In genomic region chrX:51395807-51396728, GRCh38 we compare ENCODE assay signal across 8 cellular contexts.
A peak's percentile ranks its signal among the peaks of the same experiment; 100 is the strongest.
DNase-seq lines count a peak whose midpoint lies in the region; ATAC-seq, FAIRE-seq and TF ChIP-seq lines count a peak whose summit lies in the region.

No MANE protein-coding gene starts in this region.

- H3K9me3 Mint-ChIP-seq in T-helper 2 cell treated with Interferon-gamma antibody and Interleukin-4, amounts not matched to agents 5 μg/mL and 100 μg/mL, for 36 hours, result peaks cover 10% of the 10 kb centered on the region

- H3K79me2 ChIP-seq in mammary epithelial cell (ENCODE audit: insufficient read depth, low read length), result no peaks in the 10 kb centered on the region

- H3K4me3 Mint-ChIP-seq in T-helper 2 cell treated with Interferon-gamma antibody and Interleukin-4, amounts not matched to agents 5 μg/mL and 100 μg/mL, for 36 hours, result peak overlapping the region; percentile 86

- peaks cover 2% of the 10 kb centered on the region for H4K20me1 ChIP-seq in mammary epithelial cell (ENCODE audit: insufficient read depth, low read length)

- TF ChIP-seq CTCF in mammary epithelial cell (conservative IDR thresholded peaks at IDR 0.05 in 1 of 2, IDR thresholded peaks at IDR 0.05 in 1 of 2; ENCODE audit: extremely low read depth in 1 of 2, insufficient read depth in 1 of 2, low read depth in 1 of 2, low read length in 2 of 2) (no peak), lung (IDR thresholded peaks at IDR 0.05; ENCODE audit: control extremely low read depth, extremely low read depth) (no peak)

- H3K27ac ChIP-seq in mammary epithelial cell (ENCODE audit: insufficient read depth, low read depth, low read length) (no peak overlapping the region), lung (ENCODE audit: low read depth in 1 of 2, low read length in 1 of 2) (peak overlapping the region in 1 of 2 donors; percentile 28)

- H3K27me3 Mint-ChIP-seq in T-helper 2 cell treated with Interferon-gamma antibody and Interleukin-4, amounts not matched to agents 5 μg/mL and 100 μg/mL, for 36 hours (ENCODE audit: low read depth), result no peaks in the 10 kb centered on the region

- dilution Hi-C loops in mammary epithelial cell (cut with HindIII; ENCODE audit: low sequenced_read_pairs), result no loop called here

- in situ Hi-C loops in mammary epithelial cell (cut with MboI; ENCODE audit: low sequenced_read_pairs in 2 of 2), result no loop called here

- H3K4me1 ChIP-seq in mammary epithelial cell (ENCODE audit: insufficient read depth, low read length) (peaks cover 5% of the 10 kb centered on the region), lung (ENCODE audit: control insufficient read depth in 2 of 2, insufficient read depth in 2 of 2, low read length in 2 of 2) (peaks cover 0 to 1% of the 10 kb centered on the region in 2 donors)

- peak overlapping the region; percentile 72 for H3K4me2 ChIP-seq in mammary epithelial cell (ENCODE audit: insufficient read depth, low read depth, low read length)

- intact Hi-C loops in mammary epithelial cell (cut with micrococcal nuclease), result no loop called here

- peaks cover 5% of the 10 kb centered on the region for H3K4me1 Mint-ChIP-seq in T-helper 2 cell treated with Interferon-gamma antibody and Interleukin-4, amounts not matched to agents 5 μg/mL and 100 μg/mL, for 36 hours (ENCODE audit: low read depth)

- BruUV-seq in mammary epithelial cell (replicated peaks; lab: Mats Ljungman, UMichigan), result no TSS peak

- DNase-seq in GM12891 (ENCODE audit: insufficient read length, low spot score) (no peak), mammary epithelial cell (no peak), lung (ENCODE audit: low spot score) (no peak), EL (no peak)
- DNase-seq in T-helper 2 cell treated with Interferon-gamma antibody and Interleukin-4, amounts not matched to agents 5 μg/mL and 100 μg/mL, for 36 hours (ENCODE audit: low spot score), result peak; percentile 36
- peak; percentile 10 to 21 for DNase-seq in stimulated activated CD8-positive, alpha-beta memory T cell treated with anti-CD3 and anti-CD28 coated beads, Interleukin-15, amount 100 ng/mL, for 4 hours (ENCODE audit: low read depth in 2 of 2)

- no peak for TF ChIP-seq POLR2A in GM12891 (IDR thresholded peaks at IDR 0.05; ENCODE audit: low read depth, low read length)

- H3K4me3 ChIP-seq in mammary epithelial cell (replicated peaks in 1 of 3; ENCODE audit: insufficient read depth in 1 of 3, low read depth in 2 of 3, low read length in 3 of 3) (peak overlapping the region in 1 of 3 experiments; percentile 23), lung (peak overlapping the region; percentile 22)

- CTCF ChIA-PET in mammary epithelial cell (lab: Charles Lee; ENCODE audit: low non-redundant PET), result no interaction called here

- H3K9ac ChIP-seq in mammary epithelial cell (ENCODE audit: insufficient read depth, low read length), result no peak overlapping the region

- FAIRE-seq in GM12891 (lab: Jason Lieb, UNC), result peak; percentile 16

- H3K9me3 ChIP-seq in mammary epithelial cell (replicated peaks; ENCODE audit: insufficient read depth, low read length) (no peaks in the 10 kb centered on the region), lung (ENCODE audit: control insufficient read depth in 2 of 2, insufficient read depth in 1 of 2, low read length in 1 of 2) (no peaks in the 10 kb centered on the region)

- H3K36me3 Mint-ChIP-seq in T-helper 2 cell treated with Interferon-gamma antibody and Interleukin-4, amounts not matched to agents 5 μg/mL and 100 μg/mL, for 36 hours (ENCODE audit: low read depth), result no peaks in the 10 kb centered on the region

- 37% methylated on average over 30 of the region's 50 CpGs for WGBS in mammary epithelial cell (ENCODE audit: low coverage, missing lambda C conversion rate)
- WGBS in lung, 2 donors, result 1 to 30% methylated on average over 26 to 50 of the region's 50 CpGs

- H3K27ac Mint-ChIP-seq in T-helper 2 cell treated with Interferon-gamma antibody and Interleukin-4, amounts not matched to agents 5 μg/mL and 100 μg/mL, for 36 hours, result peak overlapping the region; percentile 78

- no peaks in the 10 kb centered on the region for H3K27me3 ChIP-seq in mammary epithelial cell (ENCODE audit: insufficient read depth, low read length)
- H3K27me3 ChIP-seq in lung (ENCODE audit: control insufficient read depth, insufficient read depth), result no peaks in the 10 kb centered on the region

- ATAC-seq in lung (ENCODE audit: insufficient read depth, low FRiP score) (peak; percentile 19), GM21723 (IDR thresholded peaks at IDR 0.05; ENCODE audit: unreplicated experiment) (no peak), GM21381 (IDR thresholded peaks at IDR 0.05; ENCODE audit: unreplicated experiment) (no peak)

- no peaks in the 10 kb centered on the region for H3K36me3 ChIP-seq in mammary epithelial cell (ENCODE audit: insufficient read depth, low read length)
- no peaks in the 10 kb centered on the region for H3K36me3 ChIP-seq in lung (ENCODE audit: control insufficient read depth in 2 of 2, insufficient read depth in 2 of 2, low read length in 2 of 2)

- peak overlapping the region; percentile 62 for H2AFZ ChIP-seq in mammary epithelial cell (ENCODE audit: low read depth, low read length)

TF ChIP-seq in GM12891, 5 proteins besides CTCF, POLR2A, EP300 and RAD21:
- TF ChIP-seq TAF1 (IDR thresholded peaks at IDR 0.05; ENCODE audit: low read depth, low read length) (no peak), POLR2AphosphoS5 (IDR thresholded peaks at IDR 0.05; ENCODE audit: low read depth, low read length) (no peak), SPI1 (IDR thresholded peaks at IDR 0.05; ENCODE audit: low read depth, low read length) (no peak), PAX5 (IDR thresholded peaks at IDR 0.05; ENCODE audit: insufficient read depth, low read length, severe bottlenecking) (no peak), POU2F2 (IDR thresholded peaks at IDR 0.05; ENCODE audit: low read depth, low read length) (no peak)

Comparison
In these comparisons a context has a peak if more than half of its experiments do, and no peak if none do; other contexts are left out.
1. DNase-seq: peak in T-helper 2 cell treated with Interferon-gamma antibody and Interleukin-4, amounts not matched to agents 5 μg/mL and 100 μg/mL, for 36 hours (single experiment) and stimulated activated CD8-positive, alpha-beta memory T cell treated with anti-CD3 and anti-CD28 coated beads, Interleukin-15, amount 100 ng/mL, for 4 hours (2 of 2); none in GM12891 (single experiment), mammary epithelial cell (single experiment), lung (single experiment) and EL (single experiment).